Comparison of ENCODE assay signal across 1 cellular context in the genomic region with DNA sequence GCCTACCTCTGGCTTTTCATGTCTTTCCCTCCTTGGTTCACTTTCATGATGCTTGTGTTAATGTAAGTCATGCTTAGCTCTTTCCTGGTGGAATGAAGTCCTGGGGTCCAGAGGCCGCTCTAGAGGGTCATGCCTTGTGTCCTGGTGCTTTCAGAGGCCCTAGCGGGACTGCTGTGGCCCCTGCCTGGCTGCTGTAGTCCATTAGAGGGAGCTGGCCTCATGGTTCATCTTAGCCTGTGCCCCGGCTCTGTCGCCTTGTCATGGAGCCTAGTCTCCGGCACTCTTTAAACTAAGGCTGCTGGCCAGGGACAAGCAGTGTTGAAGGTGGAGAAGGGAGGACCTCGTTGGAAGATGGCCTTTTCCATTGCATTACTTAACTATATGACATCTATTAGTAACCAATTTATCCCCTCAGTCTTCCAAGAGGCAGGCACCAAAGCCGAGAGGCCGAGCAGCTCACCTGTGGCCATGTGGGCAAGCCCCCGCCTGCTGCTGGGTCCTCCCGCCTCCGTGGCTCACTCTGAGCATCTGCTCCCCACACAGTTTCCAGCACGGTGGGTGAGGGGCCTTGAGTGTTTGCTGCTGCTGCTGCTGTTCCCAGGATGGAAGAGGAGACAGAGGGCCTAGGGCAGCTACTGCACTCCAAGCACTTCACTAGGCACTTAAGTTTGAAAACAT.
TF ChIP-seq lines count a peak whose summit lies in the region.

No MANE protein-coding gene starts in this region.

TF ChIP-seq in H1, 55 proteins besides CTCF, POLR2A, EP300 and RAD21:
- TF ChIP-seq TBP (IDR thresholded peaks at IDR 0.05; ENCODE audit: low read depth, low read length) (no peak), TEAD4 (IDR thresholded peaks at IDR 0.05; ENCODE audit: low read depth, low read length) (no peak), NRF1 (IDR thresholded peaks at IDR 0.05; ENCODE audit: low read depth, low read length) (no peak), ASH2L (IDR thresholded peaks at IDR 0.05; ENCODE audit: low read length) (no peak), HDAC2 (IDR thresholded peaks at IDR 0.05; ENCODE audit: borderline replicate concordance in 1 of 2, low read depth in 2 of 2, low read length in 2 of 2) (no peak), SAP30 (IDR thresholded peaks at IDR 0.05; ENCODE audit: insufficient read depth, insufficient replicate concordance, low read length) (no peak), SIX5 (IDR thresholded peaks at IDR 0.05; ENCODE audit: low read depth, low read length) (no peak), RXRA (IDR thresholded peaks at IDR 0.05; ENCODE audit: insufficient read depth, low read depth, low read length) (no peak), BRCA1 (IDR thresholded peaks at IDR 0.05; ENCODE audit: low read depth, low read length) (no peak), KDM5A (IDR thresholded peaks at IDR 0.05; ENCODE audit: low read length) (no peak), CBX8 (IDR thresholded peaks at IDR 0.05; ENCODE audit: borderline replicate concordance, low read depth, low read length) (no peak)
TF ChIP-seq in H1: peak in this region for 0.
